In genomic region chr2:68839260-68839833, GRCh38 we compare ENCODE assay signal across 9 cellular contexts. TPM values are rescaled to one million over a fixed set of nuclear protein-coding genes. Genes with fewer than 3 reads are reported as not detected.
DNase-seq lines count a peak whose midpoint lies in the region; ATAC-seq, FAIRE-seq and TF ChIP-seq lines count a peak whose summit lies in the region.
"Had no signal": no experiment of that assay in that cellular context is flagged by ENCODE, and none has a peak within 500 bp of the region (broad histone marks: within the 10 kb centered on the region; RNA-seq: fewer than 3 reads in every experiment).

No MANE protein-coding gene starts in this region.

- peaks cover 5% of the 10 kb centered on the region; the same call in 1 of the 2 replicates for H3K4me1 Mint-ChIP-seq in WTC11
- H3K4me1 Mint-ChIP-seq: nephron had no signal

- FAIRE-seq in H54 (lab: Jason Lieb, UNC): peak; percentile 30

- H3K36me3 ChIP-seq in BJ (ENCODE audit: control insufficient read depth, insufficient read depth, low read length): no peaks in the 10 kb centered on the region

- CTCF ChIA-PET in BJ (lab: Yijun Ruan, JAX) (interaction anchor here (0.7 to 2.3 kb wide), 21 partner anchors 8 to 88 kb away, joined by 3 to 13 read pairs (median 4); no protein-coding TSS in a partner anchor), WTC11 (lab: Charles Lee) (interaction anchor here (0.6 to 6.3 kb wide), 19 partner anchors 10 to 376 kb away, joined by 3 to 71 read pairs (median 4); no protein-coding TSS in a partner anchor)

- no peaks in the 10 kb centered on the region; the same call in 1 of the 2 replicates for H3K27me3 ChIP-seq in BJ (ENCODE audit: control insufficient read depth, insufficient read depth, low read length)

- POLR2A ChIA-PET in BJ (lab: Charles Lee): interaction anchor here (0.7 kb wide), 1 partner anchor 37 kb away, joined by 3 read pairs; no protein-coding TSS in a partner anchor
- POLR2A ChIA-PET in WTC11 (lab: Charles Lee): no interaction called here

- no peak overlapping the region for H3K27ac Mint-ChIP-seq in WTC11
- H3K27ac Mint-ChIP-seq: nephron had no signal

- peak; percentile 50; the same call in 1 of the 2 replicates for ATAC-seq in WTC11
- ATAC-seq in GM18907 (IDR thresholded peaks at IDR 0.05; ENCODE audit: unreplicated experiment): no peak

- H3K4me3 ChIP-seq in BJ (ENCODE audit: low read depth, low read length): no peak overlapping the region

- H3K9me3 Mint-ChIP-seq in WTC11: peaks cover 21% of the 10 kb centered on the region
- H3K9me3 Mint-ChIP-seq: nephron had no signal

- DNase-seq in BJ (ENCODE audit: low read depth): no peak
- DNase-seq in H54 (ENCODE audit: insufficient read length, low spot score): peak; percentile 24
- DNase-seq in WTC11 (ENCODE audit: low spot score): peak; percentile 43
- DNase-seq in kidney tubule cell (ENCODE audit: low spot score): peak; percentile 10
- DNase-seq in T-helper 9 cell: no peak
- no peak for DNase-seq in amniotic stem cell (lab: John Stamatoyannopoulos, UW)
- DNase-seq in cerebellar nuclear complex (lab: John Stamatoyannopoulos, UW): no peak

- H3K4me3 Mint-ChIP-seq in WTC11: no peak overlapping the region
- H3K4me3 Mint-ChIP-seq: nephron had no signal

- H3K27me3 Mint-ChIP-seq in WTC11 (ENCODE audit: low read depth): no peaks in the 10 kb centered on the region

- TF ChIP-seq POLR2A in H54 (IDR thresholded peaks at IDR 0.05; ENCODE audit: low read depth, low read length): no peak

- TF ChIP-seq CTCF in BJ (IDR thresholded peaks at IDR 0.05; ENCODE audit: insufficient read depth, low read depth, low read length) (peak; percentile 66), WTC11 (IDR thresholded peaks at IDR 0.05) (0 out of 2 replicates have a peak, but pooled peaks have one; percentile 45)

- H3K36me3 Mint-ChIP-seq in WTC11: peaks cover 11% of the 10 kb centered on the region

TF ChIP-seq in WTC11, 78 proteins besides CTCF, POLR2A, EP300 and RAD21 (continues in another document):
- TF ChIP-seq ATF6 (CRISPR knock-in tag; IDR thresholded peaks at IDR 0.05): no peak
- no peak for TF ChIP-seq NFE2L1 (CRISPR knock-in tag; IDR thresholded peaks at IDR 0.05)
- TF ChIP-seq ATF2 (CRISPR knock-in tag; IDR thresholded peaks at IDR 0.05; ENCODE audit: borderline replicate concordance, low read depth): no peak
- TF ChIP-seq SP1 (CRISPR knock-in tag; conservative IDR thresholded peaks at IDR 0.05): no peak
- TF ChIP-seq ZSCAN18 (CRISPR knock-in tag; IDR thresholded peaks at IDR 0.05): no peak
- no peak for TF ChIP-seq SMAD4 (CRISPR knock-in tag; IDR thresholded peaks at IDR 0.05)
- no peak for TF ChIP-seq MLX (CRISPR knock-in tag; IDR thresholded peaks at IDR 0.05)
- no peak for TF ChIP-seq RORB (CRISPR knock-in tag; IDR thresholded peaks at IDR 0.05)
- TF ChIP-seq AR (CRISPR knock-in tag; IDR thresholded peaks at IDR 0.05): no peak
- TF ChIP-seq E2F1 (CRISPR knock-in tag; IDR thresholded peaks at IDR 0.05): no peak
- TF ChIP-seq NR1H2 (CRISPR knock-in tag; IDR thresholded peaks at IDR 0.05): no peak
- TF ChIP-seq CREB1 (CRISPR knock-in tag; IDR thresholded peaks at IDR 0.05): no peak
- TF ChIP-seq USF1 (CRISPR knock-in tag; IDR thresholded peaks at IDR 0.05): no peak
- TF ChIP-seq CREM (CRISPR knock-in tag; IDR thresholded peaks at IDR 0.05): no peak
- TF ChIP-seq ZNF121 (CRISPR knock-in tag; IDR thresholded peaks at IDR 0.05): no peak

RNA-seq across cellular contexts. Expression of gene BMP10, which starts 31.9 kb away (rescaled TPM):
- not detected in 2 replicates for polyA plus RNA-seq in BJ (2011; rRNA removed)
- polyA minus RNA-seq in BJ (2011; rRNA and poly(A)+ RNA removed): not detected in 2 replicates
- total RNA-seq in WTC11 (2021): not detected in 3 replicates

Comparison
In these comparisons a context has a peak if more than half of its experiments do, and no peak if none do; other contexts are left out.
1. DNase-seq: peak in H54 (single experiment), WTC11 (single experiment) and kidney tubule cell (single experiment); none in BJ (single experiment), T-helper 9 cell (single experiment), amniotic stem cell (single experiment) and cerebellar nuclear complex (0 of 2).